8 cellular contexts compared by ENCODE assay signal in the genomic region with DNA sequence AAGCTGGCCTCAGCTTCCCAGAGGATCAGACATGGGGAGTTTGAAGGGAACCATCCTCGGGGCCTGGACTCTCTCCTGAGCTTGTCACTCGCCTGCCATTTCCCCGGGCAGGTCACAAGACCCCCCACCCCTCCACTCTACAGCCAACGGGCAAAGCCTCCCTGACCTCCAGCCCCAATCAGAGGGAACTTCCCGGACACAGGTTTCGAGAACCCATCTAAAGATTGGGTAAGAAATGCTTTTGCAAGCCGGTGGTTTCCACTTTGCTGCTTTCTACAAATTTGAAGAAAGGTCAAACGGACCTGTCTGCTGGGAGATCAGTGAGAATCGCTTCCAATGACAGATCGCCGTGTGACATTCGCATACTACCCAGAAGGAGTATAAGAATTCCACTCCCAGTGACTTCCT.
DNase-seq lines count a peak whose midpoint lies in the region; ATAC-seq, FAIRE-seq and TF ChIP-seq lines count a peak whose summit lies in the region.

No MANE protein-coding gene starts in this region.

- H3K4me1 Mint-ChIP-seq in glutamatergic neuron (ENCODE audit: low read depth, unreplicated experiment): peaks cover 3% of the 10 kb centered on the region

- dilution Hi-C loops in keratinocyte (cut with MboI; ENCODE audit: extremely low pct_ligation_motif_present, low sequenced_read_pairs): no loop called here

- H3K9me3 Mint-ChIP-seq in glutamatergic neuron (ENCODE audit: unreplicated experiment): peaks cover 5% of the 10 kb centered on the region

- peaks cover 3% of the 10 kb centered on the region for H3K27me3 Mint-ChIP-seq in glutamatergic neuron (ENCODE audit: unreplicated experiment)

- peaks cover 4% of the 10 kb centered on the region for H3K36me3 Mint-ChIP-seq in glutamatergic neuron (ENCODE audit: unreplicated experiment)

- no peak overlapping the region for H3K9ac ChIP-seq in keratinocyte (ENCODE audit: control insufficient read depth, extremely low read depth, insufficient read depth, low read length)

- H2AFZ ChIP-seq in keratinocyte (ENCODE audit: control insufficient read depth, low read length): no peak overlapping the region

- H3K27ac Mint-ChIP-seq in glutamatergic neuron (ENCODE audit: unreplicated experiment): no peak overlapping the region

- intact Hi-C loops in left colon (cut with DNase I, micrococcal nuclease): loop anchor here in 1 of 2 donors (5.0 kb wide), 1 partner anchor 737 kb away; no protein-coding TSS in a partner anchor

- H3K9me3 ChIP-seq in keratinocyte (ENCODE audit: control insufficient read depth, low read depth, low read length): no peaks in the 10 kb centered on the region

- H3K27ac ChIP-seq in keratinocyte (ENCODE audit: control insufficient read depth, insufficient read depth, low read length): peak overlapping the region; percentile 63

- H3K4me1 ChIP-seq in keratinocyte (ENCODE audit: control insufficient read depth, extremely low read depth, insufficient read depth, low read length): peaks cover 21% of the 10 kb centered on the region

- peak overlapping the region in 1 of 3 experiments; percentile 48 for H3K4me3 ChIP-seq in keratinocyte (ENCODE audit: control insufficient read depth in 2 of 3, extremely low read depth in 1 of 3, insufficient read depth in 2 of 3, low read depth in 1 of 3, low read length in 3 of 3)

- H3K36me3 ChIP-seq in keratinocyte (ENCODE audit: control insufficient read depth in 2 of 2, extremely low read depth in 1 of 2, insufficient read depth in 2 of 2, low read length in 2 of 2): peaks cover 2 to 6% of the 10 kb centered on the region in 2 experiments

- H3K27me3 ChIP-seq in keratinocyte (ENCODE audit: control insufficient read depth, extremely low read depth, insufficient read depth, low read length): peaks cover 10% of the 10 kb centered on the region

- TF ChIP-seq CTCF in keratinocyte (optimal IDR thresholded peaks at IDR 0.05 in 1 of 3, IDR thresholded peaks at IDR 0.05 in 1 of 3, conservative IDR thresholded peaks at IDR 0.05 in 1 of 3; ENCODE audit: extremely low read depth in 1 of 3, insufficient read depth in 2 of 3, low read length in 3 of 3) (no peak), glutamatergic neuron (IDR thresholded peaks at IDR 0.05; ENCODE audit: partially characterized antibody, unreplicated experiment) (no peak)

- peak; percentile 73 for DNase-seq in NOMO-1 treated with dmso at 0.1 percent for 144 hours (lab: John Stamatoyannopoulos, UW; ENCODE audit: unreplicated experiment)
- no peak for DNase-seq in keratinocyte (ENCODE audit: low read depth, low spot score)
- DNase-seq in iPS-NIHi11 (ENCODE audit: low spot score): no peak
- DNase-seq in left colon: no peak
- no peak for DNase-seq in RPMI8226
- DNase-seq in glutamatergic neuron: no peak

- no peaks in the 10 kb centered on the region for H3K79me2 ChIP-seq in keratinocyte (ENCODE audit: control insufficient read depth, insufficient read depth, low read length)

- no peak for FAIRE-seq in keratinocyte (lab: Jason Lieb, UNC)

- peaks cover 2% of the 10 kb centered on the region for H4K20me1 ChIP-seq in keratinocyte (ENCODE audit: control insufficient read depth, extremely low read depth, insufficient read depth, low read length)

- ATAC-seq in GM18867 (IDR thresholded peaks at IDR 0.05; ENCODE audit: unreplicated experiment): peak; percentile 31
- peak; percentile 25 for ATAC-seq in HG02571 (IDR thresholded peaks at IDR 0.05; ENCODE audit: unreplicated experiment)
- no peak for ATAC-seq in left colon

- peak overlapping the region; percentile 79 for H3K4me2 ChIP-seq in keratinocyte (ENCODE audit: control insufficient read depth, extremely low read depth, insufficient read depth, low read depth, low read length)

- H3K9me1 ChIP-seq in keratinocyte (ENCODE audit: control insufficient read depth, extremely low read depth, insufficient read depth, low read length): no peaks in the 10 kb centered on the region

- no peak overlapping the region for H3K4me3 Mint-ChIP-seq in glutamatergic neuron (ENCODE audit: unreplicated experiment)
